Comparison of ENCODE assay signal across 1 cellular context in the genomic region with DNA sequence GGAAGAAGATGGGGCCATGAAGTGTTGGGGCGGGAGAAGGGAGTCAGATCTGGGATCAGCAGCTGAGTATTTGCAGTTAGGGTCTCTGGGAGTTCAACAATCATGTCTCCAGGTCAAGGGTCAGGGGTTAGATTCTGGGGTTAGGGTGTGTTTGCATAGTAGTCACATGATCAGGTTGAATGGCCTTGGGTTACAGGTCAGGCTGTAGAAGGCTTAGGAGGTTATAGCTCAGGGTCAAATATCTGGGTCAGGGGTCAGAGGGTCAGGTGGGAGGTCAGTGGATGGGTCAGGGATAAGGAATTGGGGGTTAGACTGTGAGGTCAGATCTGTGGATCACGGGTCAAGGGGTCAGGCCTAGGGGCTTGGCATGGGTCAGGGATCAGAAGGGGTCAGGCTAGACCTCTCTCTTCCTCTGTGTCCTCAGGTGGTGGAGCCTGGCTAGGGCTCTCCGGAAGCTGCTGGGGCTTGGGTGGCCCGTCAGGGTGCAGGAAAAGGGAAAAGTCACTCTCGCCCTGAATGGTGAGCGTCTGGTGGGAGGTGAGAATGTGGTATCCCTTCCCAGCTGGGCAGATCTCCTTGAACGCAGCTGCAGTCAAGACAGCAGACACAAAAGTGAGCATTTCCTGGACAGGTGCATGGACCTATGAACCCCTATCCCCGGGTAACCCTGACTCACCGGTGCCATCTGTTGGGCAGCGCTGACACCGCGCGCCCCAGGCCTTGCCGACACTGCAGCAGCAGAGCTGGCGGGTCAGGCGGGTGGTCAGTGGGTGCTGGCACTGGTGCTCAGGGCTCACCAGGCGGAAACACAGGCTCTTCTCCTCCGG.
TF ChIP-seq lines count a peak whose summit lies in the region.

No MANE protein-coding gene starts in this region.

TF ChIP-seq in HepG2, 621 proteins besides CTCF, POLR2A, EP300 and RAD21 (continued from another document and continues in another):
- TF ChIP-seq RERE (CRISPR knock-in tag; IDR thresholded peaks at IDR 0.05; ENCODE audit: low read depth) (no peak), KLF13 (CRISPR knock-in tag; IDR thresholded peaks at IDR 0.05) (no peak), ZFY (CRISPR knock-in tag; IDR thresholded peaks at IDR 0.05) (no peak; the same call in 1 of the 2 replicates), ZNF646 (CRISPR knock-in tag; IDR thresholded peaks at IDR 0.05) (0 out of 2 replicates have a peak, but pooled peaks have one; percentile 18), HIC2 (CRISPR knock-in tag; IDR thresholded peaks at IDR 0.05; ENCODE audit: low read depth) (peak; percentile 85), KLF12 (CRISPR knock-in tag; IDR thresholded peaks at IDR 0.05; ENCODE audit: borderline replicate concordance) (0 out of 2 replicates have a peak, but pooled peaks have one; percentile 11), ZNF713 (CRISPR knock-in tag; IDR thresholded peaks at IDR 0.05) (no peak), AGO2 (optimal IDR thresholded peaks at IDR 0.05; ENCODE audit: low read depth, low read length) (no peak), ZNF766 (CRISPR knock-in tag; IDR thresholded peaks at IDR 0.05; ENCODE audit: borderline replicate concordance) (no peak), ZNF362 (CRISPR knock-in tag; IDR thresholded peaks at IDR 0.05; ENCODE audit: borderline replicate concordance) (0 out of 2 replicates have a peak, but pooled peaks have one; percentile 20), SMARCC2 (IDR thresholded peaks at IDR 0.05) (no peak), ZNF773 (CRISPR knock-in tag; IDR thresholded peaks at IDR 0.05; ENCODE audit: borderline replicate concordance) (no peak), ZBTB21 (CRISPR knock-in tag; IDR thresholded peaks at IDR 0.05) (no peak), ZNF382 (CRISPR knock-in tag; IDR thresholded peaks at IDR 0.05; ENCODE audit: borderline replicate concordance) (no peak), BRCA1 (CRISPR knock-in tag; IDR thresholded peaks at IDR 0.05) (no peak), NFYC (CRISPR knock-in tag; IDR thresholded peaks at IDR 0.05) (no peak), SAP130 (CRISPR knock-in tag; IDR thresholded peaks at IDR 0.05; ENCODE audit: low read depth) (peak; percentile 63), RBAK (CRISPR knock-in tag; IDR thresholded peaks at IDR 0.05) (no peak), HHEX (CRISPR knock-in tag; IDR thresholded peaks at IDR 0.05) (peak; percentile 60; the same call in 1 of the 2 replicates), ZFAT (CRISPR knock-in tag; conservative IDR thresholded peaks at IDR 0.05) (no peak)
- TF ChIP-seq, protein P1, sequence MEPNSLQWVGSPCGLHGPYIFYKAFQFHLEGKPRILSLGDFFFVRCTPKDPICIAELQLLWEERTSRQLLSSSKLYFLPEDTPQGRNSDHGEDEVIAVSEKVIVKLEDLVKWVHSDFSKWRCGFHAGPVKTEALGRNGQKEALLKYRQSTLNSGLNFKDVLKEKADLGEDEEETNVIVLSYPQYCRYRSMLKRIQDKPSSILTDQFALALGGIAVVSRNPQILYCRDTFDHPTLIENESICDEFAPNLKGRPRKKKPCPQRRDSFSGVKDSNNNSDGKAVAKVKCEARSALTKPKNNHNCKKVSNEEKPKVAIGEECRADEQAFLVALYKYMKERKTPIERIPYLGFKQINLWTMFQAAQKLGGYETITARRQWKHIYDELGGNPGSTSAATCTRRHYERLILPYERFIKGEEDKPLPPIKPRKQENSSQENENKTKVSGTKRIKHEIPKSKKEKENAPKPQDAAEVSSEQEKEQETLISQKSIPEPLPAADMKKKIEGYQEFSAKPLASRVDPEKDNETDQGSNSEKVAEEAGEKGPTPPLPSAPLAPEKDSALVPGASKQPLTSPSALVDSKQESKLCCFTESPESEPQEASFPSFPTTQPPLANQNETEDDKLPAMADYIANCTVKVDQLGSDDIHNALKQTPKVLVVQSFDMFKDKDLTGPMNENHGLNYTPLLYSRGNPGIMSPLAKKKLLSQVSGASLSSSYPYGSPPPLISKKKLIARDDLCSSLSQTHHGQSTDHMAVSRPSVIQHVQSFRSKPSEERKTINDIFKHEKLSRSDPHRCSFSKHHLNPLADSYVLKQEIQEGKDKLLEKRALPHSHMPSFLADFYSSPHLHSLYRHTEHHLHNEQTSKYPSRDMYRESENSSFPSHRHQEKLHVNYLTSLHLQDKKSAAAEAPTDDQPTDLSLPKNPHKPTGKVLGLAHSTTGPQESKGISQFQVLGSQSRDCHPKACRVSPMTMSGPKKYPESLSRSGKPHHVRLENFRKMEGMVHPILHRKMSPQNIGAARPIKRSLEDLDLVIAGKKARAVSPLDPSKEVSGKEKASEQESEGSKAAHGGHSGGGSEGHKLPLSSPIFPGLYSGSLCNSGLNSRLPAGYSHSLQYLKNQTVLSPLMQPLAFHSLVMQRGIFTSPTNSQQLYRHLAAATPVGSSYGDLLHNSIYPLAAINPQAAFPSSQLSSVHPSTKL (CRISPR knock-in tag; IDR thresholded peaks at IDR 0.05), result no peak
- TF ChIP-seq, protein P2, sequence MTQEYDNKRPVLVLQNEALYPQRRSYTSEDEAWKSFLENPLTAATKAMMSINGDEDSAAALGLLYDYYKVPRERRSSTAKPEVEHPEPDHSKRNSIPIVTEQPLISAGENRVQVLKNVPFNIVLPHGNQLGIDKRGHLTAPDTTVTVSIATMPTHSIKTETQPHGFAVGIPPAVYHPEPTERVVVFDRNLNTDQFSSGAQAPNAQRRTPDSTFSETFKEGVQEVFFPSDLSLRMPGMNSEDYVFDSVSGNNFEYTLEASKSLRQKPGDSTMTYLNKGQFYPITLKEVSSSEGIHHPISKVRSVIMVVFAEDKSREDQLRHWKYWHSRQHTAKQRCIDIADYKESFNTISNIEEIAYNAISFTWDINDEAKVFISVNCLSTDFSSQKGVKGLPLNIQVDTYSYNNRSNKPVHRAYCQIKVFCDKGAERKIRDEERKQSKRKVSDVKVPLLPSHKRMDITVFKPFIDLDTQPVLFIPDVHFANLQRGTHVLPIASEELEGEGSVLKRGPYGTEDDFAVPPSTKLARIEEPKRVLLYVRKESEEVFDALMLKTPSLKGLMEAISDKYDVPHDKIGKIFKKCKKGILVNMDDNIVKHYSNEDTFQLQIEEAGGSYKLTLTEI (CRISPR knock-in tag; conservative IDR thresholded peaks at IDR 0.05), result no peak
- TF ChIP-seq, protein P3, sequence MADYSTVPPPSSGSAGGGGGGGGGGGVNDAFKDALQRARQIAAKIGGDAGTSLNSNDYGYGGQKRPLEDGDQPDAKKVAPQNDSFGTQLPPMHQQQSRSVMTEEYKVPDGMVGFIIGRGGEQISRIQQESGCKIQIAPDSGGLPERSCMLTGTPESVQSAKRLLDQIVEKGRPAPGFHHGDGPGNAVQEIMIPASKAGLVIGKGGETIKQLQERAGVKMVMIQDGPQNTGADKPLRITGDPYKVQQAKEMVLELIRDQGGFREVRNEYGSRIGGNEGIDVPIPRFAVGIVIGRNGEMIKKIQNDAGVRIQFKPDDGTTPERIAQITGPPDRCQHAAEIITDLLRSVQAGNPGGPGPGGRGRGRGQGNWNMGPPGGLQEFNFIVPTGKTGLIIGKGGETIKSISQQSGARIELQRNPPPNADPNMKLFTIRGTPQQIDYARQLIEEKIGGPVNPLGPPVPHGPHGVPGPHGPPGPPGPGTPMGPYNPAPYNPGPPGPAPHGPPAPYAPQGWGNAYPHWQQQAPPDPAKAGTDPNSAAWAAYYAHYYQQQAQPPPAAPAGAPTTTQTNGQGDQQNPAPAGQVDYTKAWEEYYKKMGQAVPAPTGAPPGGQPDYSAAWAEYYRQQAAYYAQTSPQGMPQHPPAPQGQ (CRISPR knock-in tag; IDR thresholded peaks at IDR 0.05; ENCODE audit: borderline replicate concordance), result no peak
